ENCODE assay signal across 24 cellular contexts in the genomic region with DNA sequence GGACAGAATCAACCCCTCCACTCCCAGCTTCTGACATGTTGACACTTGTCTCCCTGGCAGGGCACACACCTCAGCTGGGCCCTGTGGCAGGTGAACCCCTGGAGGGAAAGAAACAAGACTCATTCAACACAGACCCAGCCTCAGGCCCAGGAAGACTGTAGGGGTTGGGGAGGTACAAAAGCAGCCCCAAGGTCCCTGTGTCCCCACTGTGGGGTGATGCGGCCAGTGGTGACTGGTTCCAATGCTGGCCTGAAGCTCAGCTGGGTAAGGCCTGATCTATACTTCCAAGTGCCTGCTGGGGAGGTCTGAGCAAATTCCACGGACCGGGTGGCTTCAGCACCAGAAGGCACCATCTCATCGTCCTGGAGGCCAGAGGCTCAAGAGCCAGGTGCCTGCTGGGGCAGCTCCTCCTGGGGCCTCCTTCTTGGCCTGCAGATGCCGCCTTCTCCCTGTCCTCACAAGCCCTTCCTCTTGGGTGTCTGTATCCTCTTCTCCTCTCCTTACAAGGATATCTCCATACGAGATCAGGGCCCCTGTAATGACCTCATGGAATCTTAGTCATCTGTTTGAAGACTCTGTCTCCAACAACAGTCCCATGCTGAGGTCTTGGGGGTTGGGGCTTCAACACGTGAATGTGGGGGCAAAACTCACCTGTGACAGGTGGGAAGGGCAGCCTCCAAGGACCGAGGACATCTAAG.
"Had no signal": no experiment of that assay in that cellular context is flagged by ENCODE, and none has a peak within 500 bp of the region (broad histone marks: within the 10 kb centered on the region; RNA-seq: fewer than 3 reads in every experiment).

No MANE protein-coding gene starts in this region.

- H3K27me3 ChIP-seq: foreskin keratinocyte, right atrium auricular region had no signal

- H3K4me1 ChIP-seq: foreskin keratinocyte, heart right ventricle, parathyroid adenoma, right atrium auricular region, suprapubic skin, tibial nerve had no signal

- H3K9me3 ChIP-seq: heart right ventricle, right atrium auricular region, suprapubic skin had no signal

- H3K27ac ChIP-seq: foreskin keratinocyte, heart right ventricle, parathyroid adenoma, right atrium auricular region, suprapubic skin, tibial nerve had no signal

- H3K9ac ChIP-seq: parathyroid adenoma had no signal

- H3K36me3 ChIP-seq: heart right ventricle, right atrium auricular region, suprapubic skin, tibial nerve had no signal

- H3K4me3 ChIP-seq: heart right ventricle, right atrium auricular region, suprapubic skin, tibial nerve had no signal

- ATAC-seq: activated naive CD8-positive, alpha-beta T cell treated with anti-CD3 and anti-CD28 coated beads, Interleukin-2, amount 50 U/mL, for 24 hours; esophagus mucosa; foreskin keratinocyte; heart right ventricle; left cardiac atrium; left ventricle myocardium superior had no signal

- DNase-seq: activated CD4-positive, alpha-beta T cell treated with anti-CD3 and anti-CD28 coated beads for 4 hours; activated CD4-positive, alpha-beta T cell treated with anti-CD3 and anti-CD28 coated beads, Interleukin-2, amount 50 U/mL, for 48 hours; activated CD8-positive, alpha-beta memory T cell treated with anti-CD3 and anti-CD28 coated beads for 24 hours; activated gamma-delta T cell treated with Interleukin-2 at 50 U/mL for 16 hours; activated naive CD4-positive, alpha-beta T cell treated with anti-CD3 and anti-CD28 coated beads, Interleukin-2, amount 50 U/mL, for 16 hours; activated naive CD8-positive, alpha-beta T cell treated with anti-CD3 and anti-CD28 coated beads, Interleukin-2, amount 50 U/mL, for 24 hours; activated T-cell treated with anti-CD3 and anti-CD28 coated beads, Interleukin-2, amount 50 U/mL, for 1 hour; amygdala; central memory CD4-positive, alpha-beta T cell; foreskin keratinocyte; heart right ventricle; left cardiac atrium; left ventricle myocardium superior; mammary epithelial cell; naive B cell; nephron progenitor cell; stimulated activated CD4-positive, alpha-beta T cell treated with anti-CD3 and anti-CD28 coated beads, Interleukin-15, amount 100 ng/mL, for 24 hours; stimulated activated naive CD4-positive, alpha-beta T cell; T-helper 1 cell had no signal
